9 cellular contexts compared by ENCODE assay signal in genomic region chr7:65269150-65269856, GRCh38.
DNase-seq lines count a peak whose midpoint lies in the region; ATAC-seq and TF ChIP-seq lines count a peak whose summit lies in the region.
"Had no signal": no experiment of that assay in that cellular context is flagged by ENCODE, and none has a peak within 500 bp of the region (broad histone marks: within the 10 kb centered on the region; RNA-seq: fewer than 3 reads in every experiment).

No MANE protein-coding gene starts in this region.

- no peak overlapping the region for H3K9ac ChIP-seq in rectal smooth muscle tissue (ENCODE audit: low read length)

- TF ChIP-seq POLR2A in heart left ventricle (IDR thresholded peaks at IDR 0.05), result no peak

- no peaks in the 10 kb centered on the region for H3K36me3 ChIP-seq in heart left ventricle
- H3K36me3 ChIP-seq in rectal smooth muscle tissue (ENCODE audit: control insufficient read depth, insufficient read depth, low read length), result no peaks in the 10 kb centered on the region
- H3K36me3 ChIP-seq: SJSA1 had no signal

- no peaks in the 10 kb centered on the region for H3K36me3 Mint-ChIP-seq in activated T-cell treated with anti-CD3 and anti-CD28 coated beads, Interleukin-2, amount 50 U/mL, for 24 hours (ENCODE audit: low read depth)

- peaks cover 5% of the 10 kb centered on the region for H3K9me3 Mint-ChIP-seq in activated T-cell treated with anti-CD3 and anti-CD28 coated beads, Interleukin-2, amount 50 U/mL, for 24 hours

- H3K4me1 Mint-ChIP-seq in activated T-cell treated with anti-CD3 and anti-CD28 coated beads, Interleukin-2, amount 50 U/mL, for 24 hours (ENCODE audit: low read depth), result peaks cover 10% of the 10 kb centered on the region

- no peak overlapping the region for H3K27ac Mint-ChIP-seq in activated T-cell treated with anti-CD3 and anti-CD28 coated beads, Interleukin-2, amount 50 U/mL, for 24 hours

- H3K4me3 ChIP-seq in heart left ventricle (peak overlapping the region in 11 of 12 donors; percentile 2 to 50 (median 33)), rectal smooth muscle tissue (ENCODE audit: low read length) (peak overlapping the region; percentile 52)
- H3K4me3 ChIP-seq: SJSA1 had no signal

- no peak for TF ChIP-seq CTCF in heart left ventricle (IDR thresholded peaks at IDR 0.05)

- H3K27ac ChIP-seq in heart left ventricle (no peak overlapping the region), rectal smooth muscle tissue (ENCODE audit: low read depth, low read length) (no peak overlapping the region)
- H3K27ac ChIP-seq: SJSA1 had no signal

- peak overlapping the region; percentile 79 for H3K4me3 Mint-ChIP-seq in activated T-cell treated with anti-CD3 and anti-CD28 coated beads, Interleukin-2, amount 50 U/mL, for 24 hours

- DNase-seq in Ammon's horn (ENCODE audit: low spot score) (peak; percentile 21), NCI-H345 (lab: John Stamatoyannopoulos, UW) (peak; percentile 94), heart left ventricle (peak in 1 of 5 donors; percentile 44), HCEC 1CT (no peak)
- peak; percentile 58 for DNase-seq in activated T-cell treated with anti-CD3 and anti-CD28 coated beads, Interleukin-2, amount 50 U/mL, for 24 hours

- H3K27me3 ChIP-seq in heart left ventricle (peaks cover 0 to 53% (median 32%) of the 10 kb centered on the region in 9 donors), rectal smooth muscle tissue (ENCODE audit: control insufficient read depth, insufficient read depth, low read length) (peaks cover 4% of the 10 kb centered on the region)

- ATAC-seq in GM18873 (IDR thresholded peaks at IDR 0.05; ENCODE audit: low FRiP score, unreplicated experiment), result peak; percentile 95
- ATAC-seq in HG03097 (IDR thresholded peaks at IDR 0.05; ENCODE audit: low FRiP score, unreplicated experiment), result peak; percentile 68
- peak; percentile 42 to 78 (median 72) for ATAC-seq in heart left ventricle

- H3K4me1 ChIP-seq in heart left ventricle, result peaks cover 0 to 10% (median 8%) of the 10 kb centered on the region in 12 donors
- no peaks in the 10 kb centered on the region for H3K4me1 ChIP-seq in rectal smooth muscle tissue (ENCODE audit: control insufficient read depth, insufficient read depth, low read length)
- H3K4me1 ChIP-seq: SJSA1 had no signal

- H3K9me3 ChIP-seq in heart left ventricle, result peaks cover 0 to 4% (median under 1%) of the 10 kb centered on the region in 12 donors
- H3K9me3 ChIP-seq: SJSA1 had no signal

- intact Hi-C loops in heart left ventricle (cut with DNase I), result no loop called here

- H3K27me3 Mint-ChIP-seq in activated T-cell treated with anti-CD3 and anti-CD28 coated beads, Interleukin-2, amount 50 U/mL, for 24 hours, result peaks cover 56% of the 10 kb centered on the region

- WGBS in heart left ventricle, 4 donors, result 1 to 2% (median 1%) methylated on average over 25 to 37 of the region's 37 CpGs
